2 cellular contexts compared by ENCODE assay signal in the genomic region with DNA sequence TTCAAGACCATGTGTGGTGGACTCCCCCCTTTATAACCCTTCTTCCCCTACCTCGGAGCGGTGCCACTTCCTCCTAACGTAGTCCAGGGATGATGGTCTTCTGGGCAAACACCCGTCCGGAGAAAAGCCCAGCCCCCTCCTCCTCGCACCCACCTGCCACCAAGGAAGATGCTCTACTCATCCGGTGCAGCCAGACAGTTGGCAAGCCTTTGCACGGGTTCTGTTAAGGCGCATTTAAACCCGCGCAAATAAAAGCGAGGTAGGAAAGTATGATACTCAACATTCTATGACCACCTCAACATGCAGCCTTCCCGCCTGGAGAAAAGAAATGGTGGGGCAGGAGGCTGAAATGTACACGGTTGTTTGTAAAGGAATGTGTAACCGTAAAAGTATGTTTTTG. TPM values are rescaled to one million over a fixed set of nuclear protein-coding genes. Genes with fewer than 3 reads are reported as not detected.
"Had no signal": no experiment of that assay in that cellular context is flagged by ENCODE, and none has a peak within 500 bp of the region (broad histone marks: within the 10 kb centered on the region; RNA-seq: fewer than 3 reads in every experiment).

A gene (minus strand): TSS at position 101 of the 400 bp plus-strand sequence. CDS start 298 bp downstream, outside the sequence.

RNA-seq across cellular contexts. Expression of the gene that starts here (rescaled TPM):
- total RNA-seq: G401, GM12878 had no signal
